In the genomic region with DNA sequence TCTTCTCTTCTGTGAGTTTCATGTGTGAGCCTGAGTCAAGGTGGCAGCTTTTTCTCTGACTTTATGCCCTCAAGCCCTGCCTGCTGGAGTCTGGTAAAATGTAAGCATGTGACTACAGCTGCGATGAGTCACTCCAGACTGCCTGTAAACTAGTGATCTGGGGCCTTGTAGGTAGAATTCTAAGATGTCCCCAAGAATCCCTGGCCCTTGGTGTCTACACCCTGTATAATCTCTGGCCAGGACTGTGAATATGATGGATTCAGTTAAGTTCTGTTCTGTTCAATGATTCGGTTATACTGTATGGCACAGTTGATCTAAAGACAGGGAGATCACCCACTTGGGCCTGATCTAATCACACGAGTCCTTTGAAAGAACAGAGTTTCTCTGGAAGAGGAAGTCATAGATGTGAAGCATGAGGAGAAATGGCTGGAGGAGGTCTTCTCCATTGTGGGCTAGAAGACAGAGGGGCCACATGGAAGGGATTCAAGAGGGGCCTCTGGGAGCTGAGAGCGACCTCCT, we compare ENCODE assay signal across 8 cellular contexts. TPM values are rescaled to one million over a fixed set of nuclear protein-coding genes. Genes with fewer than 3 reads are reported as not detected.
A peak's percentile ranks its signal among the peaks of the same experiment; 100 is the strongest.
DNase-seq lines count a peak whose midpoint lies in the region; ATAC-seq lines count a peak whose summit lies in the region.

No MANE protein-coding gene starts in this region.

- intact Hi-C loops in dendritic cell treated with granulocyte-macrophage colony-stimulating factor and Interleukin-4, amounts not matched to agents 40 ng/mL and 50 ng/mL, for 4 days (cut with micrococcal nuclease) = no loop called here

- DNase-seq in activated CD4-positive, CD25-positive, alpha-beta regulatory T cell (lab: John Stamatoyannopoulos, UW) = no peak
- peak; percentile 65 for DNase-seq in NOMO-1 treated with DMSO at 0.1 percent for 48 hours (lab: John Stamatoyannopoulos, UW; ENCODE audit: unreplicated experiment)
- peak; percentile 95 for DNase-seq in renal cortical epithelial cell (ENCODE audit: low read depth)
- DNase-seq in amygdala (lab: John Stamatoyannopoulos, UW) = no peak
- DNase-seq in NCI-H2107 (lab: John Stamatoyannopoulos, UW) = no peak
- no peak for DNase-seq in NCI-H526 treated with DMSO at 0.1 percent for 48 hours (lab: John Stamatoyannopoulos, UW)

- H3K4me1 Mint-ChIP-seq in dendritic cell treated with granulocyte-macrophage colony-stimulating factor and Interleukin-4, amounts not matched to agents 40 ng/mL and 50 ng/mL, for 4 days (ENCODE audit: low read depth) = peaks cover 24% of the 10 kb centered on the region

- H3K27me3 Mint-ChIP-seq in dendritic cell treated with granulocyte-macrophage colony-stimulating factor and Interleukin-4, amounts not matched to agents 40 ng/mL and 50 ng/mL, for 4 days = peaks cover 1% of the 10 kb centered on the region

- H3K9me3 Mint-ChIP-seq in dendritic cell treated with granulocyte-macrophage colony-stimulating factor and Interleukin-4, amounts not matched to agents 40 ng/mL and 50 ng/mL, for 4 days = no peaks in the 10 kb centered on the region

- H3K27ac Mint-ChIP-seq in dendritic cell treated with granulocyte-macrophage colony-stimulating factor and Interleukin-4, amounts not matched to agents 40 ng/mL and 50 ng/mL, for 4 days = peak overlapping the region; percentile 71

- H3K36me3 Mint-ChIP-seq in dendritic cell treated with granulocyte-macrophage colony-stimulating factor and Interleukin-4, amounts not matched to agents 40 ng/mL and 50 ng/mL, for 4 days (ENCODE audit: low read depth) = no peaks in the 10 kb centered on the region

- no peak overlapping the region for H3K4me3 Mint-ChIP-seq in dendritic cell treated with granulocyte-macrophage colony-stimulating factor and Interleukin-4, amounts not matched to agents 40 ng/mL and 50 ng/mL, for 4 days

- ATAC-seq in activated CD4-positive, CD25-positive, alpha-beta regulatory T cell treated with anti-CD3 and anti-CD28 coated beads, Interleukin-2, amount 50 U/mL, for 24 hours = peak; percentile 49 to 68

RNA-seq across cellular contexts. Expression of gene PRSS54, which starts 29.8 kb away (rescaled TPM):
- total RNA-seq in renal cortical epithelial cell = not detected in 2 replicates

Comparison
In these comparisons a context has a peak if more than half of its experiments do, and no peak if none do; other contexts are left out.
1. DNase-seq: peak in NOMO-1 treated with DMSO at 0.1 percent for 48 hours (single experiment) and renal cortical epithelial cell (single experiment); none in activated CD4-positive, CD25-positive, alpha-beta regulatory T cell (0 of 4), amygdala (0 of 56), NCI-H2107 (single experiment) and NCI-H526 treated with DMSO at 0.1 percent for 48 hours (single experiment).